Comparison of ENCODE assay signal across 16 cellular contexts in the genomic region with DNA sequence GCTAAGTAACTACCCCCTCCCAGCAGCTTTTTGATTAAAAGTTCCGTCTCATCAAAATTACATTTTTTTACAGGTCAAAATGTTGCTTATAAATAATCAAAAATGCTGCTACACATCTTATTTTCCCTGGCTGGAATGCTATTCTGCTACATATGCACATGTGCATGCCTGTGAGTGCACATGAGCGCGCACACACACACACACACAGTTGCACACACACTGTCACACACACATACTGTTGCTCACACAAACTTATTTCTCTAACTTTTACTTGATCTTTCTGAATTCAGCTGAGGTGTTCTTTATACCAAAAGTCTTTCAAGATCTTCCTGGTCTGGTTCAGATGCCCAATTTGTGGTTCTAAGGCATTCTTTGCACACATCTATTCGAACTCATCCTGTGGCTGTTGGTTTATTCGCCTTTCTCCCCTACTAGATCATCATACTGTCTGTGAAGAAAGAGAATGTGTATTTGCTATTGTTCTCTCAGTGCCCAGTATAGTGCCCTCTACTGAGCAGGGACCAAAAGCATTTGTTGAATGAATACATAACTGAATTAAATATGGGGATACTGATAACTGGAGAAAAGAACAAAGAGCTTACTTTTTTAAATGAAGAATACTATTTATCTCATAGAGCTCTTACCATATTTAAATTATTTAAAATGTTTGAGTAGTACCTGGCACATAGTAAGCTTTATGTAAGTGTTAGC.
A peak's percentile ranks its signal among the peaks of the same experiment; 100 is the strongest.
DNase-seq lines count a peak whose midpoint lies in the region; ATAC-seq and TF ChIP-seq lines count a peak whose summit lies in the region.
"Had no signal": no experiment of that assay in that cellular context is flagged by ENCODE, and none has a peak within 500 bp of the region (broad histone marks: within the 10 kb centered on the region; RNA-seq: fewer than 3 reads in every experiment).

No MANE protein-coding gene starts in this region.

- H3K4me3 ChIP-seq in SK-N-SH (ENCODE audit: low read depth in 2 of 2, low read length in 1 of 2) (no peak overlapping the region), PC-3 (ENCODE audit: low read length) (no peak overlapping the region), fibroblast of mammary gland (ENCODE audit: control insufficient read depth, low read depth, low read length) (no peak overlapping the region), stomach (no peak overlapping the region)
- H3K4me3 ChIP-seq: A549, esophagus squamous epithelium had no signal

- TF ChIP-seq CTCF in SK-N-SH (IDR thresholded peaks at IDR 0.05) = 0 out of 2 replicates have a peak, but pooled peaks have one; percentile 10
- TF ChIP-seq CTCF in PC-3 (conservative IDR thresholded peaks at IDR 0.05; ENCODE audit: low read depth, low read length) = peak; percentile 48; the same call in 1 of the 2 replicates
- TF ChIP-seq CTCF in fibroblast of mammary gland (conservative IDR thresholded peaks at IDR 0.05; ENCODE audit: control insufficient read depth, insufficient read depth, low read depth, low read length) = peak; percentile 6
- no peak for TF ChIP-seq CTCF in stomach (IDR thresholded peaks at IDR 0.05)

- no peaks in the 10 kb centered on the region for H3K36me3 ChIP-seq in SK-N-SH (replicated peaks in 1 of 2; ENCODE audit: control insufficient read depth in 1 of 2, insufficient read depth in 2 of 2, low read length in 1 of 2)
- no peaks in the 10 kb centered on the region for H3K36me3 ChIP-seq in PC-3 (ENCODE audit: low read depth, low read length)
- no peaks in the 10 kb centered on the region for H3K36me3 ChIP-seq in stomach
- H3K36me3 ChIP-seq: esophagus squamous epithelium had no signal

- no peak for TF ChIP-seq EP300 in SK-N-SH (IDR thresholded peaks at IDR 0.05; ENCODE audit: borderline replicate concordance in 1 of 2, low read depth in 1 of 2, low read length in 1 of 2)
- no peak for TF ChIP-seq EP300 in stomach (IDR thresholded peaks at IDR 0.05)

- H3K79me2 ChIP-seq in SK-N-SH (ENCODE audit: insufficient read depth) (no peaks in the 10 kb centered on the region), PC-3 (ENCODE audit: low read length) (no peaks in the 10 kb centered on the region)

- H2AFZ ChIP-seq in SK-N-SH (ENCODE audit: low read depth) (no peak overlapping the region), PC-3 (ENCODE audit: low read length) (no peak overlapping the region)

- WGBS in SK-N-SH (ENCODE audit: low lambda C conversion rate) = 79% methylated on average over 5 of the region's 5 CpGs
- WGBS in stomach, 5 donors = 78 to 94% (median 83%) methylated on average over 5 of the region's 5 CpGs

- H3K9ac ChIP-seq in SK-N-SH = no peak overlapping the region
- no peak overlapping the region for H3K9ac ChIP-seq in PC-3 (ENCODE audit: low read length)

- H3K27ac ChIP-seq in SK-N-SH (ENCODE audit: low read depth in 2 of 2, low read length in 1 of 2) (no peak overlapping the region), PC-3 (ENCODE audit: low read length) (no peak overlapping the region), stomach (no peak overlapping the region)
- H3K27ac ChIP-seq: A549, esophagus squamous epithelium had no signal

- ATAC-seq in SK-N-SH treated with all-trans-retinoic acid at 6 μM for 48 hours = no peak
- ATAC-seq in PC-3 = no peak; the same call in 1 of the 2 replicates
- ATAC-seq in HG03439 (IDR thresholded peaks at IDR 0.05; ENCODE audit: unreplicated experiment) = no peak
- ATAC-seq in HG03520 (IDR thresholded peaks at IDR 0.05; ENCODE audit: unreplicated experiment) = no peak
- ATAC-seq: A549; CD8-positive, alpha-beta T cell had no signal

- no peak overlapping the region for H3K4me2 ChIP-seq in SK-N-SH
- H3K4me2 ChIP-seq in PC-3 (ENCODE audit: low read length) = no peak overlapping the region
- H3K4me2 ChIP-seq: A549 had no signal

- CTCF ChIA-PET in SK-N-SH (lab: Yijun Ruan, JAX) (no interaction called here), PC-3 (lab: Charles Lee) (interaction anchor here (0.6 kb wide), 1 partner anchor 52 kb away, joined by 3 read pairs; no protein-coding TSS in a partner anchor)

- no peak for TF ChIP-seq RAD21 in SK-N-SH (IDR thresholded peaks at IDR 0.05; ENCODE audit: low read length)

- intact Hi-C loops in PC-3 (cut with micrococcal nuclease) (no loop called here), stomach (cut with DNase I; ENCODE audit: low total_unique reads) (no loop called here)

- no peaks in the 10 kb centered on the region for H3F3A ChIP-seq in SK-N-SH (replicated peaks; ENCODE audit: insufficient read depth)
- H3F3A ChIP-seq in PC-3 (ENCODE audit: low read length, unreplicated experiment) = no peaks in the 10 kb centered on the region

- H4K20me1 ChIP-seq in SK-N-SH (ENCODE audit: insufficient read depth) (no peaks in the 10 kb centered on the region), PC-3 (ENCODE audit: low read length) (no peaks in the 10 kb centered on the region)

- H3K9me2 ChIP-seq in SK-N-SH (no peaks in the 10 kb centered on the region), PC-3 (replicated peaks; ENCODE audit: low read length) (no peaks in the 10 kb centered on the region)

- H3K9me3 ChIP-seq in SK-N-SH (no peaks in the 10 kb centered on the region), PC-3 (ENCODE audit: low read length) (no peaks in the 10 kb centered on the region), stomach (no peaks in the 10 kb centered on the region)
- H3K9me3 ChIP-seq: A549, esophagus squamous epithelium had no signal

- POLR2A ChIA-PET in SK-N-SH (lab: Yijun Ruan, JAX) (no interaction called here), PC-3 (lab: Charles Lee; ENCODE audit: unreplicated experiment) (no interaction called here)

- TF ChIP-seq POLR2A in stomach (IDR thresholded peaks at IDR 0.05) = no peak

- H3K4me1 ChIP-seq in SK-N-SH (ENCODE audit: control insufficient read depth in 1 of 2, insufficient read depth in 2 of 2, low read depth in 1 of 2, low read length in 1 of 2) = no peaks in the 10 kb centered on the region
- no peaks in the 10 kb centered on the region for H3K4me1 ChIP-seq in PC-3 (ENCODE audit: insufficient read depth, low read length)
- peaks cover 0 to 15% (median 5%) of the 10 kb centered on the region in 4 donors for H3K4me1 ChIP-seq in stomach
- H3K4me1 ChIP-seq: A549, esophagus squamous epithelium had no signal

- no TSS peak for BruUV-seq in PC-3 (replicated peaks; lab: Mats Ljungman, UMichigan)

- DNase-seq in SK-N-SH = no peak
- no peak for DNase-seq in PC-3
- DNase-seq in fibroblast of mammary gland (ENCODE audit: low read depth) = no peak
- DNase-seq in NCI-H82 treated with DMSO at 0.1 percent for 48 hours (lab: John Stamatoyannopoulos, UW; ENCODE audit: unreplicated experiment) = no peak
- no peak for DNase-seq in stomach
- DNase-seq: activated CD4-positive, alpha-beta memory T cell treated with anti-CD3 and anti-CD28 coated beads for 36 hours; CD8-positive, alpha-beta T cell; esophagus squamous epithelium; MV-4-11; naive B cell; NCI-H2171 treated with DMSO at 0.1 percent for 48 hours; SIG-M5 had no signal

- H3K27me3 ChIP-seq in SK-N-SH (ENCODE audit: insufficient read depth) (no peaks in the 10 kb centered on the region), PC-3 (ENCODE audit: low read length) (no peaks in the 10 kb centered on the region), stomach (no peaks in the 10 kb centered on the region)
- H3K27me3 ChIP-seq: esophagus squamous epithelium had no signal

TF ChIP-seq in SK-N-SH, 30 proteins besides CTCF, POLR2A, EP300 and RAD21:
- TF ChIP-seq TAF1 (IDR thresholded peaks at IDR 0.05; ENCODE audit: borderline replicate concordance, low read depth, low read length) (no peak), JUND (IDR thresholded peaks at IDR 0.05) (no peak), CHD2 (IDR thresholded peaks at IDR 0.05; ENCODE audit: low read length, partially characterized antibody) (no peak)

TF ChIP-seq in SK-N-SH treated with all-trans-retinoic acid at 6 μM for 48 hours, 23 proteins besides CTCF, POLR2A, EP300 and RAD21:
- TF ChIP-seq CSDC2 (CRISPR knock-in tag; IDR thresholded peaks at IDR 0.05) = no peak

Comparison
In these comparisons a context has a peak if more than half of its experiments do, and no peak if none do; other contexts are left out.
1. CTCF ChIP-seq: peak in SK-N-SH (single experiment), PC-3 (single experiment) and fibroblast of mammary gland (single experiment); none in stomach (0 of 7).